Comparison of ENCODE assay signal across 25 cellular contexts in genomic region chr4:23384741-23385140, GRCh38.
DNase-seq lines count a peak whose midpoint lies in the region; ATAC-seq, FAIRE-seq and TF ChIP-seq lines count a peak whose summit lies in the region.
"Had no signal": no experiment of that assay in that cellular context is flagged by ENCODE, and none has a peak within 500 bp of the region (broad histone marks: within the 10 kb centered on the region; RNA-seq: fewer than 3 reads in every experiment).

No MANE protein-coding gene starts in this region.

- no peaks in the 10 kb centered on the region for H3K4me1 ChIP-seq in stomach
- H3K4me1 ChIP-seq: ascending aorta, colonic mucosa, heart left ventricle, parathyroid adenoma, SJSA1, suprapubic skin, uterus had no signal

- peak; percentile 49 for DNase-seq in LHCN-M2 (ENCODE audit: low read depth)
- DNase-seq in astrocyte of the spinal cord (ENCODE audit: low read depth, low spot score), result peak; percentile 59
- peak; percentile 53 for DNase-seq in kidney tubule cell (ENCODE audit: low spot score)
- DNase-seq in urothelium cell line (ENCODE audit: low spot score), result peak; percentile 54
- DNase-seq in stomach, result no peak
- DNase-seq in NCI-H748 treated with DMSO at 0.1 percent for 48 hours (lab: John Stamatoyannopoulos, UW), result no peak
- DNase-seq: activated CD4-positive, alpha-beta T cell treated with anti-CD3 and anti-CD28 coated beads for 36 hours; activated CD8-positive, alpha-beta memory T cell treated with anti-CD3 and anti-CD28 coated beads, Interleukin-2, amount 10 ng/mL, durations not matched to agents 7 days and 5 days; CD4-positive, CD25-positive, alpha-beta regulatory T cell; colonic mucosa; DMS153; endodermal cell; heart left ventricle; NCI-H1092 treated with DMSO at 0.1 percent for 48 hours; NCI-H2029; NCI-H2227 treated with DMSO at 0.1 percent for 48 hours; NCI-H82; OCI-M1; uterus had no signal

- TF ChIP-seq CTCF in astrocyte of the spinal cord (IDR thresholded peaks at IDR 0.05; ENCODE audit: low read depth, low read length) (no peak), stomach (IDR thresholded peaks at IDR 0.05) (no peak)

- no peaks in the 10 kb centered on the region for H3K9me3 ChIP-seq in stomach
- H3K9me3 ChIP-seq: ascending aorta, colonic mucosa, heart left ventricle, SJSA1, suprapubic skin, uterus had no signal

- intact Hi-C loops in stomach (cut with DNase I; ENCODE audit: low total_unique reads), result no loop called here

- no peak for TF ChIP-seq EP300 in stomach (IDR thresholded peaks at IDR 0.05)

- H3K4me3 ChIP-seq in astrocyte of the spinal cord (ENCODE audit: low read depth, low read length) (no peak overlapping the region), stomach (no peak overlapping the region)
- H3K4me3 ChIP-seq: ascending aorta, colonic mucosa, heart left ventricle, SJSA1, suprapubic skin, uterus had no signal

- no peaks in the 10 kb centered on the region for H3K36me3 ChIP-seq in stomach
- H3K36me3 ChIP-seq: ascending aorta, colonic mucosa, heart left ventricle, SJSA1, suprapubic skin, uterus had no signal

- in situ Hi-C loops in astrocyte of the spinal cord (cut with HindIII; ENCODE audit: low sequenced_read_pairs), result no loop called here

- H3K27me3 ChIP-seq in stomach, result no peaks in the 10 kb centered on the region
- H3K27me3 ChIP-seq: ascending aorta, colonic mucosa, heart left ventricle, SJSA1, suprapubic skin, uterus had no signal

- ATAC-seq in HG03280 (IDR thresholded peaks at IDR 0.05; ENCODE audit: unreplicated experiment), result no peak
- ATAC-seq: activated CD4-positive, alpha-beta T cell treated with anti-CD3 and anti-CD28 coated beads for 36 hours; activated CD8-positive, alpha-beta memory T cell treated with anti-CD3 and anti-CD28 coated beads, Interleukin-2, amount 10 ng/mL, durations not matched to agents 7 days and 5 days; heart left ventricle had no signal

- no peak for TF ChIP-seq POLR2A in stomach (IDR thresholded peaks at IDR 0.05)

- no peak for FAIRE-seq in urothelium cell line (lab: Jason Lieb, UNC)
- FAIRE-seq: GM12891 had no signal

- H3K27ac ChIP-seq in stomach, result no peak overlapping the region
- H3K27ac ChIP-seq: ascending aorta, colonic mucosa, heart left ventricle, parathyroid adenoma, SJSA1, suprapubic skin, uterus had no signal

- 88 to 97% (median 94%) methylated on average over 2 of the region's 2 CpGs for WGBS in stomach, 5 donors

Comparison
In these comparisons a context has a peak if more than half of its experiments do, and no peak if none do; other contexts are left out.
1. DNase-seq: peak in LHCN-M2 (single experiment), astrocyte of the spinal cord (single experiment), kidney tubule cell (single experiment) and urothelium cell line (single experiment); none in stomach (single experiment) and NCI-H748 treated with DMSO at 0.1 percent for 48 hours (single experiment).